9 cellular contexts compared by ENCODE assay signal in the genomic region with DNA sequence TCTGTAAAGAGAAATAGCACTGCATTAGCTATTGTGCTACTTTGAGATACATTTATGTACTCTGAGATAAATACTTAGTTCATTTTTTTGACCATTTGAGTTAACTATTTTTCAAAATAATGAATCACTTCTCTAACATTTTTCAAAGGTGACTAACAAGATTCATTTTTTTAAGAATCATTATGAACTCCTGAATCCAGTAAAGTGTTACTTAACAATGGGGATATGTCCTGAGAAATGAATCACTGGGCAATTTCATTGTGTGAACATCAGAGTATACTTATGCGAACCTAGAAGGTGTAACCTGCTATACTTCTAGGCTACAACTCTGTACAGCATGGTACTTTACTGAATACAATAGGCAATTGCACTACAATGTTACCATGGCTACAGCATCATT.
"Had no signal": no experiment of that assay in that cellular context is flagged by ENCODE, and none has a peak within 500 bp of the region (broad histone marks: within the 10 kb centered on the region; RNA-seq: fewer than 3 reads in every experiment).

No MANE protein-coding gene starts in this region.

- FAIRE-seq: pancreas, urothelium cell line had no signal

- H3K4me1 ChIP-seq: gastrocnemius medialis, pancreas had no signal

- ATAC-seq: gastrocnemius medialis, pancreas had no signal

- H3K27me3 ChIP-seq: gastrocnemius medialis, pancreas had no signal

- DNase-seq: activated CD4-positive, alpha-beta T cell treated with anti-CD3 and anti-CD28 coated beads, Interleukin-2, amount 50 U/mL, for 4 hours; activated gamma-delta T cell; activated T-cell treated with anti-CD3 and anti-CD28 coated beads, Interleukin-2, amount 50 U/mL, for 48 hours; amygdala; gastrocnemius medialis; pancreas; stimulated activated CD4-positive, alpha-beta T cell treated with anti-CD3 and anti-CD28 coated beads, Interleukin-4, amount 100 ng/mL, for 24 hours; T-helper 2 cell had no signal

- H3K4me3 ChIP-seq: gastrocnemius medialis, pancreas had no signal

- H3K36me3 ChIP-seq: gastrocnemius medialis, pancreas had no signal

- H3K9me3 ChIP-seq: gastrocnemius medialis, pancreas had no signal

- H3K27ac ChIP-seq: gastrocnemius medialis, pancreas had no signal
